In the genomic region with DNA sequence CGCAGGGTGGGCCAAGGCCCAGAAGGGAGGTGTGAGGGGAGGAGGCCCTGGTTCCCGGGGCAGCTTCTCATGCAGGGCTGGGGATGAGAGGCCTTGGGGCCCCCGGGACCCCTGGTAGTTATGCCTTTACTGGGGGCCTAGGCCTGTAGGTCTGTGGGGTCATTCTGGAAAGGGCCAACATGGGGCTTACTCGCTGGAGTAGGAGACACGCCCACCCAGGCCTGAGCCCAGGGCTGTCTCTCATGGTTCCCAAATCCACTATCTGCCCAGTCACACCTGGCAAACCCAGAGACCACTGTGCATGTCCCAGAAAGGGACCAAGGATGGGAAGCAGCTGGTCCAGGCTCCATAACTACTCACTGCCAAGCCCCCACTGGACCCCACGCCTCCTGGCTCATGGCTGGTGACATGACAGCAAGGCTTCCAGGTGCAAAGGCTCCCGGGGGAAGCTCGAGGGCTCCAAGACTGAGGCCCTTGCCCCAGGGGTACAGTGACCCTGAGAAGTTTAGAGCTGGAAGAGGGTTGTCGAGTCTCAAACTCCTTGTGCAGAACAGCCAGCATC, we compare ENCODE assay signal across 19 cellular contexts.
"Had no signal": no experiment of that assay in that cellular context is flagged by ENCODE, and none has a peak within 500 bp of the region (broad histone marks: within the 10 kb centered on the region; RNA-seq: fewer than 3 reads in every experiment).

No MANE protein-coding gene starts in this region.

- ATAC-seq: gastroesophageal sphincter; left colon; left ventricle myocardium superior; mucosa of descending colon; sciatic nerve; stimulated activated naive B cell treated with anti-CD40 and anti-IgM and Interleukin-4, amounts not matched to agents 10 μg/mL and 1 μg/mL and 100 μg/mL, for 72 hours; stimulated activated naive CD8-positive, alpha-beta T cell treated with anti-CD3 and anti-CD28 coated beads, Interleukin-15, amount 100 ng/mL, for 72 hours; upper lobe of right lung had no signal

- H3K9me3 ChIP-seq: esophagus squamous epithelium, gastroesophageal sphincter, mucosa of descending colon, neutrophil, testis, tibial nerve, upper lobe of right lung, vagina had no signal

- H3K36me3 Mint-ChIP-seq: stimulated activated naive B cell treated with anti-CD40 and anti-IgM and Interleukin-4, amounts not matched to agents 10 μg/mL and 1 μg/mL and 100 μg/mL, for 72 hours had no signal

- H3K27ac ChIP-seq: esophagus squamous epithelium, gastroesophageal sphincter, neutrophil, testis, tibial nerve, upper lobe of right lung, vagina had no signal

- H3K4me1 ChIP-seq: esophagus squamous epithelium, gastroesophageal sphincter, testis, upper lobe of right lung, vagina had no signal

- H3K27me3 ChIP-seq: gastroesophageal sphincter, neutrophil, testis, tibial nerve, upper lobe of right lung, vagina had no signal

- DNase-seq: esophagus squamous epithelium; foreskin fibroblast; left colon; left ventricle myocardium superior; mucosa of descending colon; posterior cingulate gyrus; stimulated activated CD4-positive, alpha-beta T cell treated with anti-CD3 and anti-CD28 coated beads, Interleukin-2, amount 100 ng/mL, for 24 hours; stimulated activated CD4-positive, alpha-beta T cell treated with anti-CD3 and anti-CD28 coated beads, Interleukin-4, amount 100 ng/mL, for 4 hours; stimulated activated naive B cell treated with anti-CD40 and anti-IgM and Interleukin-4, amounts not matched to agents 10 μg/mL and 1 μg/mL and 100 μg/mL, for 72 hours; stimulated activated naive CD8-positive, alpha-beta T cell treated with anti-CD3 and anti-CD28 coated beads, Interleukin-15, amount 100 ng/mL, for 72 hours; testis; upper lobe of right lung had no signal

- H3K27ac Mint-ChIP-seq: dendritic cell treated with granulocyte-macrophage colony-stimulating factor and Interleukin-4, amounts not matched to agents 40 ng/mL and 50 ng/mL, for 4 days; nephron; stimulated activated naive B cell treated with anti-CD40 and anti-IgM and Interleukin-4, amounts not matched to agents 10 μg/mL and 1 μg/mL and 100 μg/mL, for 72 hours; stimulated activated naive CD8-positive, alpha-beta T cell treated with anti-CD3 and anti-CD28 coated beads, Interleukin-15, amount 100 ng/mL, for 72 hours had no signal

- H3K36me3 ChIP-seq: esophagus squamous epithelium, gastroesophageal sphincter, neutrophil, tibial nerve, upper lobe of right lung, vagina had no signal

- H3K9me3 Mint-ChIP-seq: dendritic cell treated with granulocyte-macrophage colony-stimulating factor and Interleukin-4, amounts not matched to agents 40 ng/mL and 50 ng/mL, for 4 days; nephron; stimulated activated naive B cell treated with anti-CD40 and anti-IgM and Interleukin-4, amounts not matched to agents 10 μg/mL and 1 μg/mL and 100 μg/mL, for 72 hours; stimulated activated naive CD8-positive, alpha-beta T cell treated with anti-CD3 and anti-CD28 coated beads, Interleukin-15, amount 100 ng/mL, for 72 hours had no signal

- H3K4me3 Mint-ChIP-seq: dendritic cell treated with granulocyte-macrophage colony-stimulating factor and Interleukin-4, amounts not matched to agents 40 ng/mL and 50 ng/mL, for 4 days; nephron; stimulated activated naive B cell treated with anti-CD40 and anti-IgM and Interleukin-4, amounts not matched to agents 10 μg/mL and 1 μg/mL and 100 μg/mL, for 72 hours; stimulated activated naive CD8-positive, alpha-beta T cell treated with anti-CD3 and anti-CD28 coated beads, Interleukin-15, amount 100 ng/mL, for 72 hours had no signal

- H3K4me1 Mint-ChIP-seq: nephron had no signal

- H3K27me3 Mint-ChIP-seq: dendritic cell treated with granulocyte-macrophage colony-stimulating factor and Interleukin-4, amounts not matched to agents 40 ng/mL and 50 ng/mL, for 4 days; stimulated activated naive CD8-positive, alpha-beta T cell treated with anti-CD3 and anti-CD28 coated beads, Interleukin-15, amount 100 ng/mL, for 72 hours had no signal

- H3K4me3 ChIP-seq: esophagus squamous epithelium, gastroesophageal sphincter, mucosa of descending colon, testis, tibial nerve, upper lobe of right lung, vagina had no signal
